8 cellular contexts compared by ENCODE assay signal in genomic region chr6:53335224-53335994, GRCh38. TPM values are rescaled to one million over a fixed set of nuclear protein-coding genes. Genes with fewer than 3 reads are reported as not detected.
A peak's percentile ranks its signal among the peaks of the same experiment; 100 is the strongest.
DNase-seq lines count a peak whose midpoint lies in the region; ATAC-seq and TF ChIP-seq lines count a peak whose summit lies in the region.

No MANE protein-coding gene starts in this region.

- 35 to 75% methylated on average over 12 of the region's 12 CpGs for WGBS in sigmoid colon, 2 donors

- no peak for TF ChIP-seq POLR2A in sigmoid colon (IDR thresholded peaks at IDR 0.05)

- POLR2A ChIA-PET in Panc1 (lab: Charles Lee) = no interaction called here

- no peaks in the 10 kb centered on the region for H3K9me3 ChIP-seq in Panc1 (ENCODE audit: control insufficient read depth, insufficient read depth, low read depth, low read length)
- H3K9me3 ChIP-seq in sigmoid colon = no peaks in the 10 kb centered on the region

- H3K36me3 ChIP-seq in Panc1 (ENCODE audit: control insufficient read depth, insufficient read depth, low read length) (no peaks in the 10 kb centered on the region), sigmoid colon (no peaks in the 10 kb centered on the region)

- TF ChIP-seq CTCF in Panc1 (IDR thresholded peaks at IDR 0.05) (no peak), sigmoid colon (IDR thresholded peaks at IDR 0.05) (no peak)

- H3K4me3 Mint-ChIP-seq in activated naive CD4-positive, alpha-beta T cell treated with anti-CD3 and anti-CD28 coated beads, Interleukin-2, amount 50 U/mL, for 24 hours = peak overlapping the region; percentile 87

- BruUV-seq in Panc1 (replicated peaks; lab: Mats Ljungman, UMichigan) = no TSS peak

- peaks cover 92% of the 10 kb centered on the region for H3K4me1 Mint-ChIP-seq in activated naive CD4-positive, alpha-beta T cell treated with anti-CD3 and anti-CD28 coated beads, Interleukin-2, amount 50 U/mL, for 24 hours

- H3K4me3 ChIP-seq in Panc1 (ENCODE audit: low read depth in 2 of 2, low read length in 2 of 2) = peak overlapping the region in 1 of 2 experiments; percentile 28; a peak in 3 of 4 replicates
- H3K4me3 ChIP-seq in sigmoid colon = peak overlapping the region in 3 of 4 donors; percentile 16 to 28 (median 27)

- DNase-seq in Panc1 (ENCODE audit: low read depth, low spot score) (no peak), sigmoid colon (no peak), NCI-H1105 treated with DMSO at 0.1 percent for 48 hours (lab: John Stamatoyannopoulos, UW) (no peak), NCI-H2171 (lab: John Stamatoyannopoulos, UW) (no peak), NCI-H345 (lab: John Stamatoyannopoulos, UW) (no peak)

- CTCF ChIA-PET in Panc1 (lab: Charles Lee) = no interaction called here

- H3K36me3 Mint-ChIP-seq in activated naive CD4-positive, alpha-beta T cell treated with anti-CD3 and anti-CD28 coated beads, Interleukin-2, amount 50 U/mL, for 24 hours = peaks cover 7% of the 10 kb centered on the region

- peak overlapping the region; percentile 99 for H3K27ac Mint-ChIP-seq in activated naive CD4-positive, alpha-beta T cell treated with anti-CD3 and anti-CD28 coated beads, Interleukin-2, amount 50 U/mL, for 24 hours

- H3K4me1 ChIP-seq in Panc1 (ENCODE audit: control insufficient read depth, insufficient read depth, low read length) = peaks cover 88% of the 10 kb centered on the region
- peaks cover 0 to 67% (median 31%) of the 10 kb centered on the region in 4 donors for H3K4me1 ChIP-seq in sigmoid colon

- peak; percentile 89 for ATAC-seq in GM18511 (IDR thresholded peaks at IDR 0.05; ENCODE audit: unreplicated experiment)
- peak; percentile 81 for ATAC-seq in HG02759 (IDR thresholded peaks at IDR 0.05; ENCODE audit: unreplicated experiment)
- no peak for ATAC-seq in Panc1

- no peaks in the 10 kb centered on the region for H3K27me3 Mint-ChIP-seq in activated naive CD4-positive, alpha-beta T cell treated with anti-CD3 and anti-CD28 coated beads, Interleukin-2, amount 50 U/mL, for 24 hours

- TF ChIP-seq EP300 in sigmoid colon (IDR thresholded peaks at IDR 0.05) = no peak

- in situ Hi-C loops in Panc1 (cut with HindIII; ENCODE audit: low pct_unique_long_range_greater_than_20kb, low sequenced_read_pairs) = no loop called here

- peak overlapping the region; percentile 65 for H3K27ac ChIP-seq in Panc1 (ENCODE audit: low read length)
- peak overlapping the region in 3 of 4 donors; percentile 43 to 70 (median 64) for H3K27ac ChIP-seq in sigmoid colon

- intact Hi-C loops in Panc1 (cut with micrococcal nuclease; ENCODE audit: unreplicated experiment) (no loop called here), sigmoid colon (cut with DNase I) (no loop called here)

- H3K27me3 ChIP-seq in Panc1 (ENCODE audit: control insufficient read depth, insufficient read depth, low read length) = no peaks in the 10 kb centered on the region
- H3K27me3 ChIP-seq in sigmoid colon = no peaks in the 10 kb centered on the region

- H3K9me3 Mint-ChIP-seq in activated naive CD4-positive, alpha-beta T cell treated with anti-CD3 and anti-CD28 coated beads, Interleukin-2, amount 50 U/mL, for 24 hours = no peaks in the 10 kb centered on the region

RNA-seq across cellular contexts. Expression of gene ELOVL5, which starts 13.3 kb away (rescaled TPM):
- total RNA-seq in Panc1 (2021; ENCODE audit: unreplicated experiment) = 218 TPM
- 111 TPM for polyA plus RNA-seq in Panc1 (2012; ENCODE audit: insufficient read length)
- total RNA-seq in sigmoid colon = 10 to 100 TPM; 54.3 to 73.8 (median 70.4) TPM
- polyA plus RNA-seq in sigmoid colon = 10 to 100 TPM in 1 of 3 donors, 1 to 10 TPM in 2; 7.2 to 51.6 (median 9.6) TPM
